ENCODE assay signal across 24 cellular contexts in the genomic region with DNA sequence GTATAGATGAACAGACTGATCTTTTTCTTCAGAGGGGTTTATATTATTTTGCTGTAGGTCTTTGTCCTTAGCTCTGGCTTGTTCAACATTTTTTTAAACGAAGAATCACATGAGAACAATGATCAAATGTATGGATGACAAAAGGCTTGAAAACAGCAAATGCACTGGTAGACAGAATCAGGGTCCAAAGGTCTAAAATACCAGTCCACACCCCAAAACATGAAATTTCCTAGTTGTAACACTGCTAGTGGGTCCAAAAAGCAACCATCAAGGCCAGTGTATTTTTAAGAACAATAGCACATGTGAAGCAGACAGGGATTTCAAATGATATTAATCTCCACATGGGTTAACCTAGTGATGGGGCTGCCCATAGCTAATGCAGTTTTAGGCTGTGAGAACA.
A peak's percentile ranks its signal among the peaks of the same experiment; 100 is the strongest.
DNase-seq lines count a peak whose midpoint lies in the region; ATAC-seq and TF ChIP-seq lines count a peak whose summit lies in the region.
"Had no signal": no experiment of that assay in that cellular context is flagged by ENCODE, and none has a peak within 500 bp of the region (broad histone marks: within the 10 kb centered on the region; RNA-seq: fewer than 3 reads in every experiment).

No MANE protein-coding gene starts in this region.

- H2BK5ac ChIP-seq in mesenchymal stem cell (ENCODE audit: low read depth, low read length, poor library complexity, severe bottlenecking), result no peak overlapping the region

- no peak overlapping the region for H3K4me2 ChIP-seq in mesenchymal stem cell (ENCODE audit: low read length, poor library complexity, severe bottlenecking)
- H3K4me2 ChIP-seq: A549, GM23338 had no signal

- no peak overlapping the region for H4K91ac ChIP-seq in mesenchymal stem cell (ENCODE audit: low read length)

- no peak overlapping the region for H2AK5ac ChIP-seq in mesenchymal stem cell (ENCODE audit: low read length, severe bottlenecking)

- POLR2A ChIA-PET in Caco-2 (lab: Charles Lee), result no interaction called here

- peaks cover 64% of the 10 kb centered on the region for H3K36me3 Mint-ChIP-seq in Caco-2 (ENCODE audit: insufficient read depth, unreplicated experiment)
- peaks cover 14% of the 10 kb centered on the region for H3K36me3 Mint-ChIP-seq in IgD-negative memory B cell

- H3K9me3 ChIP-seq in Caco-2 (no peaks in the 10 kb centered on the region), mesenchymal stem cell (ENCODE audit: control insufficient read depth, low read length) (no peaks in the 10 kb centered on the region), upper lobe of right lung (no peaks in the 10 kb centered on the region)
- H3K9me3 ChIP-seq: A549, BE2C, SJSA1 had no signal

- intact Hi-C loops in Caco-2 (cut with micrococcal nuclease; ENCODE audit: unreplicated experiment) (loop anchor here (10.0 kb wide), 1 partner anchor 71 kb away; no protein-coding TSS in a partner anchor), upper lobe of right lung (cut with DNase I) (no loop called here)

- H3K4me3 Mint-ChIP-seq in Caco-2 (ENCODE audit: unreplicated experiment) (no peak overlapping the region), IgD-negative memory B cell (no peak overlapping the region)
- H3K4me3 Mint-ChIP-seq: CD14-positive monocyte; CD8-positive, alpha-beta memory T cell; GM23338; H9; T-cell had no signal

- H2BK15ac ChIP-seq in mesenchymal stem cell (ENCODE audit: low read depth, poor library complexity, severe bottlenecking), result no peak overlapping the region

- H3K14ac ChIP-seq in mesenchymal stem cell (ENCODE audit: low read length in 2 of 2), result no peak overlapping the region

- no peaks in the 10 kb centered on the region for H3K79me1 ChIP-seq in mesenchymal stem cell (replicated peaks; ENCODE audit: low read length, poor library complexity, severe bottlenecking)

- no peaks in the 10 kb centered on the region for H3K27me3 Mint-ChIP-seq in Caco-2 (ENCODE audit: insufficient read depth, unreplicated experiment)
- no peaks in the 10 kb centered on the region for H3K27me3 Mint-ChIP-seq in IgD-negative memory B cell
- H3K27me3 Mint-ChIP-seq: CD8-positive, alpha-beta memory T cell; T-cell had no signal

- CTCF ChIA-PET in Caco-2 (lab: Charles Lee), result no interaction called here

- H2AFZ ChIP-seq in ACC112 (ENCODE audit: low read length, unreplicated experiment) (no peak overlapping the region), mesenchymal stem cell (ENCODE audit: low read depth, low read length) (no peak overlapping the region)
- H2AFZ ChIP-seq: GM23338 had no signal

- no peak overlapping the region for H3K4ac ChIP-seq in mesenchymal stem cell (ENCODE audit: low read depth in 1 of 2, low read length in 2 of 2)

- H3K23ac ChIP-seq in mesenchymal stem cell (ENCODE audit: low read length in 2 of 2), result no peak overlapping the region

- H3K36me3 ChIP-seq in ACC112 (ENCODE audit: insufficient read depth, low read length) (no peaks in the 10 kb centered on the region), Caco-2 (ENCODE audit: control insufficient read depth, insufficient read depth, low read length) (no peaks in the 10 kb centered on the region), mesenchymal stem cell (ENCODE audit: control insufficient read depth in 1 of 2, insufficient read depth in 2 of 2, low read depth in 1 of 2, low read length in 2 of 2) (peaks cover under 1 to 34% of the 10 kb centered on the region in 2 experiments), upper lobe of right lung (no peaks in the 10 kb centered on the region)
- H3K36me3 ChIP-seq: BE2C, SJSA1 had no signal

- no peak overlapping the region for H4K8ac ChIP-seq in mesenchymal stem cell (ENCODE audit: low read length)

- H3K27me3 ChIP-seq in ACC112 (ENCODE audit: insufficient read depth, low read length) (no peaks in the 10 kb centered on the region), Caco-2 (replicated peaks; ENCODE audit: control insufficient read depth, insufficient read depth, low read length) (no peaks in the 10 kb centered on the region), mesenchymal stem cell (ENCODE audit: control insufficient read depth in 1 of 2, insufficient read depth in 1 of 2, low read length in 2 of 2) (no peaks in the 10 kb centered on the region), upper lobe of right lung (no peaks in the 10 kb centered on the region)
- H3K27me3 ChIP-seq: BE2C, SJSA1 had no signal

- no peak for ATAC-seq in upper lobe of right lung
- ATAC-seq: A549, GM23338, PC-3, Right ventricle myocardium inferior, T-cell had no signal

- peak overlapping the region; percentile 51 for H3K27ac ChIP-seq in ACC112 (ENCODE audit: low read depth, low read length)
- no peak overlapping the region for H3K27ac ChIP-seq in mesenchymal stem cell (ENCODE audit: low read length, poor library complexity, severe bottlenecking)
- no peak overlapping the region for H3K27ac ChIP-seq in upper lobe of right lung
- H3K27ac ChIP-seq: A549, SJSA1 had no signal

- H3K4me3 ChIP-seq in ACC112 (ENCODE audit: low read depth, low read length) (no peak overlapping the region), Caco-2 (ENCODE audit: low read depth, low read length) (no peak overlapping the region), mesenchymal stem cell (ENCODE audit: insufficient read depth in 1 of 2, low read depth in 1 of 2, low read length in 2 of 2) (no peak overlapping the region), upper lobe of right lung (no peak overlapping the region)
- H3K4me3 ChIP-seq: A549, GM23338, SJSA1 had no signal

- peak overlapping the region in 1 of 2 experiments; percentile 62 for H3K18ac ChIP-seq in mesenchymal stem cell (ENCODE audit: low read depth in 1 of 2, low read length in 2 of 2)

- H2BK120ac ChIP-seq in mesenchymal stem cell (ENCODE audit: low read depth, low read length), result no peak overlapping the region

- H2BK12ac ChIP-seq in mesenchymal stem cell (ENCODE audit: low read length in 2 of 2), result peak overlapping the region in 1 of 2 experiments; percentile 66

- H3K79me2 ChIP-seq in ACC112 (ENCODE audit: control insufficient read depth, insufficient read depth, low read length, unreplicated experiment), result no peaks in the 10 kb centered on the region

- TF ChIP-seq CTCF in Caco-2 (IDR thresholded peaks at IDR 0.05; ENCODE audit: insufficient read depth in 1 of 2, low read depth in 1 of 2, low read length in 1 of 2, severe bottlenecking in 1 of 2, unreplicated experiment in 1 of 2), result no peak
- no peak for TF ChIP-seq CTCF in upper lobe of right lung (IDR thresholded peaks at IDR 0.05)

- H3K27ac Mint-ChIP-seq in Caco-2 (ENCODE audit: unreplicated experiment) (peak overlapping the region; percentile 45), IgD-negative memory B cell (peak overlapping the region in 2 of 3 donors; percentile 18 to 31)
- H3K27ac Mint-ChIP-seq: GM23338, H9, T-cell had no signal

- BruUV-seq in Caco-2 (replicated peaks; lab: Mats Ljungman, UMichigan), result no TSS peak

- DNase-seq in Caco-2, result no peak
- no peak for DNase-seq in mesenchymal stem cell
- DNase-seq in upper lobe of right lung, result no peak
- no peak for DNase-seq in activated T-cell treated with anti-CD3 and anti-CD28 coated beads, Interleukin-2, amount 50 U/mL, for 48 hours
- DNase-seq in COLO829 (ENCODE audit: low spot score), result no peak
- DNase-seq: BE2C; CD8-positive, alpha-beta memory T cell; H9; Kasumi-1; NCI-H1105; NCI-H1436 treated with DMSO at 0.1 percent for 48 hours; NCI-H1930; NCI-H2107; NCI-H524 treated with DMSO at 0.1 percent for 48 hours; NCI-H774; T-cell had no signal

- H3K4me1 Mint-ChIP-seq in Caco-2 (ENCODE audit: low read depth, unreplicated experiment) (peaks cover 40% of the 10 kb centered on the region), IgD-negative memory B cell (no peaks in the 10 kb centered on the region)
- H3K4me1 Mint-ChIP-seq: CD14-positive monocyte; CD8-positive, alpha-beta memory T cell; T-cell had no signal

- H3K4me1 ChIP-seq in ACC112 (ENCODE audit: control insufficient read depth, insufficient read depth, low read length, unreplicated experiment) (peaks cover 25% of the 10 kb centered on the region), Caco-2 (peaks cover 36% of the 10 kb centered on the region), mesenchymal stem cell (ENCODE audit: control insufficient read depth, insufficient read depth, low read depth, low read length) (peaks cover 2% of the 10 kb centered on the region), upper lobe of right lung (no peaks in the 10 kb centered on the region)
- H3K4me1 ChIP-seq: BE2C had no signal

- WGBS in mesenchymal stem cell, result 100% methylated on average over 1 of the region's 1 CpG

- H3K9ac ChIP-seq in mesenchymal stem cell (ENCODE audit: low read length), result peak overlapping the region; percentile 45

- H3K9me3 Mint-ChIP-seq in Caco-2 (ENCODE audit: unreplicated experiment) (no peaks in the 10 kb centered on the region), IgD-negative memory B cell (no peaks in the 10 kb centered on the region)
- H3K9me3 Mint-ChIP-seq: CD14-positive monocyte; CD8-positive, alpha-beta memory T cell; GM23338; H9; T-cell had no signal
